ENCODE assay signal across 8 cellular contexts in the genomic region with DNA sequence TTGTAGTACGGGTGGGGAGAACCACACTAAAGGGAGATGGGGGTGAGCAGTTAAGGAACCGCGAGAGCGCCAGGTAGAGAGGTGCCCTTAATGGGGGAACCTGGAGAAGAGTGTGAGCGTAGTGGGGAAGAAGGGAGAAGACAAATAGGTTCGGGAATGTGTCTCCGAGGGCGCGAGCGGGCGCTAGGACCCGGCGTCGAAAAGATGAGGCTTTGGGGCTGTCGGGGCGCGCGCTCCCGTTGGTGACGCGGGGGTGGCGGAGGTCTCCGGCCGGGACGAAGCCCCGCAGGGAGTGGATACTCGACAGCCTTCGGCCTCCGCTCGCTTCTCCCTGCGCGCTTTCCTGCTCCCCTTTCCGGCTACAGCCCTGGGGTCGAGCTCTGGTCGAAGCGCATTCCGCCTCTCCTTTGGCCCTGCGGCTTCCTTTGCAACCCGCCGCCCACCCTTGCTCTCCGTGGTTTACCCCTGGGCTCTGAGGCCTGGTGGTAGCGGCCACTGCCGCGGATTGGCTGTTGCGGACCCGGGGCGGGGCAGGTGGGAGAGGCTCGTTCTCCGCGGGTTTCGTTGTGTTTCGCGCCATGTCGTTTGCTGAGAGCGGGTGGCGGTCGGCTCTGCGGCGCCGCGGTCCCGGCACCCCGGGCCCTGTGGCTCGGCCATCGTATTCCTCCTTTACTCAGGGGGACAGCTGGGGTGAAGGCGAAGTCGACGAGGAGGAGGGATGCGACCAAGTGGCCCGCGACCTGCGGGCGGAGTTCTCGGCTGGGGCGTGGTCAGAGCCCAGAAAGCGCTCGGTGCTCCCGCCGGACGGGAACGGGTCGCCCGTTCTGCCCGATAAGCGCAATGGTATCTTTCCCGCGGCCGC. TPM values are rescaled to one million over a fixed set of nuclear protein-coding genes. Genes with fewer than 3 reads are reported as not detected.
A peak's percentile ranks its signal among the peaks of the same experiment; 100 is the strongest.
DNase-seq lines count a peak whose midpoint lies in the region; ATAC-seq and TF ChIP-seq lines count a peak whose summit lies in the region.

A gene (plus strand): TSS at position 574 of the 862 bp plus-strand sequence. CDS start 5 bp downstream, at position 579.

- H3K27ac ChIP-seq in PC-3 (ENCODE audit: low read length): peak within 1 kb of the TSS; percentile 83

- H4K20me1 ChIP-seq in PC-3 (ENCODE audit: low read length): peaks cover 40% of the 10 kb centered on the region

- no peaks in the 10 kb centered on the region for H3K27me3 ChIP-seq in PC-3 (ENCODE audit: low read length)

- H3K79me2 ChIP-seq in PC-3 (ENCODE audit: low read length): peaks cover 67% of the 10 kb centered on the region

- peak; percentile 72 for ATAC-seq in GM21717 (IDR thresholded peaks at IDR 0.05; ENCODE audit: unreplicated experiment)
- ATAC-seq in PC-3: peak; percentile 73
- peak; percentile 85 for ATAC-seq in mucosa of descending colon

- no peak for TF ChIP-seq CTCF in PC-3 (conservative IDR thresholded peaks at IDR 0.05; ENCODE audit: low read depth, low read length)
- no peak for TF ChIP-seq CTCF in epithelial cell of esophagus (IDR thresholded peaks at IDR 0.05; ENCODE audit: insufficient read depth, low read depth, low read length, missing control alignments)
- TF ChIP-seq CTCF in mucosa of descending colon (IDR thresholded peaks at IDR 0.05): no peak

- H3K4me3 ChIP-seq in Jurkat, Clone E6-1 (ENCODE audit: low read length): peak within 1 kb of the TSS; percentile 90
- H3K4me3 ChIP-seq in PC-3 (ENCODE audit: low read length): peak within 1 kb of the TSS; percentile 99
- peak within 1 kb of the TSS; percentile 95 for H3K4me3 ChIP-seq in epithelial cell of esophagus (ENCODE audit: low read length)
- H3K4me3 ChIP-seq in mucosa of descending colon: peak within 1 kb of the TSS; percentile 82

- intact Hi-C loops in PC-3 (cut with micrococcal nuclease) (no loop called here), mucosa of descending colon (cut with DNase I, micrococcal nuclease) (no loop called here)

- H2AFZ ChIP-seq in PC-3 (ENCODE audit: low read length): peak within 1 kb of the TSS; percentile 91

- no TSS peak for BruUV-seq in PC-3 (replicated peaks; lab: Mats Ljungman, UMichigan)

- H3K36me3 ChIP-seq in PC-3 (ENCODE audit: low read depth, low read length) (peaks cover 27% of the 10 kb centered on the region), mucosa of descending colon (ENCODE audit: low read depth) (no peaks in the 10 kb centered on the region)

- H3K4me2 ChIP-seq in PC-3 (ENCODE audit: low read length): peak within 1 kb of the TSS; percentile 87

- H3K4me1 ChIP-seq in PC-3 (ENCODE audit: insufficient read depth, low read length) (peaks cover 22% of the 10 kb centered on the region), mucosa of descending colon (ENCODE audit: low read depth) (peaks cover 25% of the 10 kb centered on the region)

- no peaks in the 10 kb centered on the region for H3F3A ChIP-seq in PC-3 (ENCODE audit: low read length, unreplicated experiment)

- no peaks in the 10 kb centered on the region for H3K9me2 ChIP-seq in PC-3 (replicated peaks; ENCODE audit: low read length)

- H3K9ac ChIP-seq in PC-3 (ENCODE audit: low read length): peak within 1 kb of the TSS; percentile 98

- POLR2A ChIA-PET in PC-3 (lab: Charles Lee; ENCODE audit: unreplicated experiment): interaction anchor here (0.9 kb wide), 1 partner anchor 24 kb away, joined by 18 read pairs; no protein-coding TSS in a partner anchor

- DNase-seq in DMS153 treated with DMSO at 0.1 percent for 48 hours (lab: John Stamatoyannopoulos, UW; ENCODE audit: unreplicated experiment) (peak; percentile 87), PC-3 (peak; percentile 88), activated T-cell treated with anti-CD3 and anti-CD28 coated beads for 48 hours (ENCODE audit: low read depth) (peak; percentile 89), epithelial cell of esophagus (ENCODE audit: low read depth) (peak; percentile 95), mucosa of descending colon (peak; percentile 94 to 97 (median 96))
- peak; percentile 82 for DNase-seq in Jurkat, Clone E6-1 (ENCODE audit: low read depth, low spot score)
- DNase-seq in stimulated activated CD8-positive, alpha-beta memory T cell treated with anti-CD3 and anti-CD28 coated beads, Interleukin-4, amount 100 ng/mL, for 1 hour (ENCODE audit: low read depth in 2 of 2, low spot score in 1 of 2): peak; percentile 82 to 88

- H3K9me3 ChIP-seq in PC-3 (ENCODE audit: low read length) (no peaks in the 10 kb centered on the region), mucosa of descending colon (no peaks in the 10 kb centered on the region)

- CTCF ChIA-PET in PC-3 (lab: Charles Lee): interaction anchor here (0.6 kb wide), 1 partner anchor 341 kb away, joined by 9 read pairs; no protein-coding TSS in a partner anchor

RNA-seq across cellular contexts. Expression of the gene that starts here (rescaled TPM):
- 80.0 TPM for polyA plus RNA-seq in Jurkat, Clone E6-1 (2012; ENCODE audit: insufficient read depth, insufficient read length)
- total RNA-seq in PC-3 (2014; rRNA removed) (19.0 and 21.4 TPM in 2 replicates), mucosa of descending colon (10 to 100 TPM; 12.5 to 19.3 (median 14.8) TPM)

Comparison
In these comparisons a context has a peak if more than half of its experiments do, and no peak if none do; other contexts are left out.
1. Peak in every context shown above with its lines: DNase-seq, ATAC-seq, H3K4me3 ChIP-seq and H3K27ac ChIP-seq.